Comparison of ENCODE assay signal across 1 cellular context in the genomic region with DNA sequence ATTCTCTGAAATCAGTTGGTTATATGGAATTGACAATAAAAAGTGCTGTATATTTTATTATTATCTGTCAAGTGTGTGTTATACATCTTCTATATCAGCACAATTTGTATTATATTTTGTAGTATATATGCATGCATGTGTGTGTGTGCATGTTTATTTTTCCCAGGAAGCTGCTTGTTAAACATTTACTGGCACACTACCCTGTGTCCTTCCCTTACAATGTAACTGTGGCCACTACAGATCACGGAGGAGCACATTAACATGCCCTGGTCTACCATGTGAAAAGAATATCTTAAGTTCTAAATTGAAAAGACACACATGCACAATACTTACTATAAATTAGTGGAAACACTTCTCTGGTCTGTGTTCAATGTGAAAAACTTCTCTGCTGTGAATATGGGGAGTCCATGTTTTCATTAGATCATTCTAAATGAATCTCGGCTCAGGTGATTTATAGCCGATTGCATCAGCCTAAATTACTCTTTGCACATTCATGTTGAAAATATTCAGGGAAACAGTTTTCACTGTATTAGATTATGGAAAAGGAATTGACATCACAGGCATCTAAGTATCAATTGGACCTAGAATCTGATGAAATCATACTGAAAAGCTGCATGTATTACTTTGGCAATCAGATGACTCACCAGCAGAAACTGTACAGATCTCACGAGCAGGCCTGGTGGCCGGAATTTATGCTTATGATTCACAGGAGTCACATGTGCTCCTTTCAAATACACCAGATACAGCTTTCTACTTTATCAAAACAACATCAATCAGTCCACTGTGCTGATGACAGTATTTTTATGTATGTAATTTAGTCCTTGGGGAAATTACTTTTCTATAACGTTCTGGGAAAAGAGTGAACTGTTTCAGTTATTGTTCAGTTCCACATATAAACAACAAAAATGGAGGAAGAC.
TF ChIP-seq lines count a peak whose summit lies in the region.

No MANE protein-coding gene starts in this region.

TF ChIP-seq in GM23338, 12 proteins besides CTCF, POLR2A, EP300 and RAD21 (continued from another document):
- TF ChIP-seq, protein P1, sequence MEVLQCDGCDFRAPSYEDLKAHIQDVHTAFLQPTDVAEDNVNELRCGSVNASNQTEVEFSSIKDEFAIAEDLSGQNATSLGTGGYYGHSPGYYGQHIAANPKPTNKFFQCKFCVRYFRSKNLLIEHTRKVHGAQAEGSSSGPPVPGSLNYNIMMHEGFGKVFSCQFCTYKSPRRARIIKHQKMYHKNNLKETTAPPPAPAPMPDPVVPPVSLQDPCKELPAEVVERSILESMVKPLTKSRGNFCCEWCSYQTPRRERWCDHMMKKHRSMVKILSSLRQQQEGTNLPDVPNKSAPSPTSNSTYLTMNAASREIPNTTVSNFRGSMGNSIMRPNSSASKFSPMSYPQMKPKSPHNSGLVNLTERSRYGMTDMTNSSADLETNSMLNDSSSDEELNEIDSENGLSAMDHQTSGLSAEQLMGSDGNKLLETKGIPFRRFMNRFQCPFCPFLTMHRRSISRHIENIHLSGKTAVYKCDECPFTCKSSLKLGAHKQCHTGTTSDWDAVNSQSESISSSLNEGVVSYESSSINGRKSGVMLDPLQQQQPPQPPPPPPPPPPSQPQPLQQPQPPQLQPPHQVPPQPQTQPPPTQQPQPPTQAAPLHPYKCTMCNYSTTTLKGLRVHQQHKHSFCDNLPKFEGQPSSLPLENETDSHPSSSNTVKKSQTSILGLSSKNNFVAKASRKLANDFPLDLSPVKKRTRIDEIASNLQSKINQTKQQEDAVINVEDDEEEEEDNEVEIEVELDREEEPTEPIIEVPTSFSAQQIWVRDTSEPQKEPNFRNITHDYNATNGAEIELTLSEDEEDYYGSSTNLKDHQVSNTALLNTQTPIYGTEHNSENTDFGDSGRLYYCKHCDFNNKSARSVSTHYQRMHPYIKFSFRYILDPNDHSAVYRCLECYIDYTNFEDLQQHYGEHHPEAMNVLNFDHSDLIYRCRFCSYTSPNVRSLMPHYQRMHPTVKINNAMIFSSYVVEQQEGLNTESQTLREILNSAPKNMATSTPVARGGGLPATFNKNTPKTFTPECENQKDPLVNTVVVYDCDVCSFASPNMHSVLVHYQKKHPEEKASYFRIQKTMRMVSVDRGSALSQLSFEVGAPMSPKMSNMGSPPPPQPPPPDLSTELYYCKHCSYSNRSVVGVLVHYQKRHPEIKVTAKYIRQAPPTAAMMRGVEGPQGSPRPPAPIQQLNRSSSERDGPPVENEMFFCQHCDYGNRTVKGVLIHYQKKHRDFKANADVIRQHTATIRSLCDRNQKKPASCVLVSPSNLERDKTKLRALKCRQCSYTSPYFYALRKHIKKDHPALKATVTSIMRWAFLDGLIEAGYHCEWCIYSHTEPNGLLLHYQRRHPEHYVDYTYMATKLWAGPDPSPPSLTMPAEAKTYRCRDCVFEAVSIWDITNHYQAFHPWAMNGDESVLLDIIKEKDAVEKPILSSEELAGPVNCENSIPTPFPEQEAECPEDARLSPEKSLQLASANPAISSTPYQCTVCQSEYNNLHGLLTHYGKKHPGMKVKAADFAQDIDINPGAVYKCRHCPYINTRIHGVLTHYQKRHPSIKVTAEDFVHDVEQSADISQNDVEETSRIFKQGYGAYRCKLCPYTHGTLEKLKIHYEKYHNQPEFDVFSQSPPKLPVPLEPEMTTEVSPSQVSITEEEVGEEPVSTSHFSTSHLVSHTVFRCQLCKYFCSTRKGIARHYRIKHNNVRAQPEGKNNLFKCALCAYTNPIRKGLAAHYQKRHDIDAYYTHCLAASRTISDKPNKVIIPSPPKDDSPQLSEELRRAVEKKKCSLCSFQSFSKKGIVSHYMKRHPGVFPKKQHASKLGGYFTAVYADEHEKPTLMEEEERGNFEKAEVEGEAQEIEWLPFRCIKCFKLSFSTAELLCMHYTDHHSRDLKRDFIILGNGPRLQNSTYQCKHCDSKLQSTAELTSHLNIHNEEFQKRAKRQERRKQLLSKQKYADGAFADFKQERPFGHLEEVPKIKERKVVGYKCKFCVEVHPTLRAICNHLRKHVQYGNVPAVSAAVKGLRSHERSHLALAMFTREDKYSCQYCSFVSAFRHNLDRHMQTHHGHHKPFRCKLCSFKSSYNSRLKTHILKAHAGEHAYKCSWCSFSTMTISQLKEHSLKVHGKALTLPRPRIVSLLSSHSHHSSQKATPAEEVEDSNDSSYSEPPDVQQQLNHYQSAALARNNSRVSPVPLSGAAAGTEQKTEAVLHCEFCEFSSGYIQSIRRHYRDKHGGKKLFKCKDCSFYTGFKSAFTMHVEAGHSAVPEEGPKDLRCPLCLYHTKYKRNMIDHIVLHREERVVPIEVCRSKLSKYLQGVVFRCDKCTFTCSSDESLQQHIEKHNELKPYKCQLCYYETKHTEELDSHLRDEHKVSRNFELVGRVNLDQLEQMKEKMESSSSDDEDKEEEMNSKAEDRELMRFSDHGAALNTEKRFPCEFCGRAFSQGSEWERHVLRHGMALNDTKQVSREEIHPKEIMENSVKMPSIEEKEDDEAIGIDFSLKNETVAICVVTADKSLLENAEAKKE (CRISPR knock-in tag; IDR thresholded peaks at IDR 0.05): no peak
- TF ChIP-seq, protein P2, sequence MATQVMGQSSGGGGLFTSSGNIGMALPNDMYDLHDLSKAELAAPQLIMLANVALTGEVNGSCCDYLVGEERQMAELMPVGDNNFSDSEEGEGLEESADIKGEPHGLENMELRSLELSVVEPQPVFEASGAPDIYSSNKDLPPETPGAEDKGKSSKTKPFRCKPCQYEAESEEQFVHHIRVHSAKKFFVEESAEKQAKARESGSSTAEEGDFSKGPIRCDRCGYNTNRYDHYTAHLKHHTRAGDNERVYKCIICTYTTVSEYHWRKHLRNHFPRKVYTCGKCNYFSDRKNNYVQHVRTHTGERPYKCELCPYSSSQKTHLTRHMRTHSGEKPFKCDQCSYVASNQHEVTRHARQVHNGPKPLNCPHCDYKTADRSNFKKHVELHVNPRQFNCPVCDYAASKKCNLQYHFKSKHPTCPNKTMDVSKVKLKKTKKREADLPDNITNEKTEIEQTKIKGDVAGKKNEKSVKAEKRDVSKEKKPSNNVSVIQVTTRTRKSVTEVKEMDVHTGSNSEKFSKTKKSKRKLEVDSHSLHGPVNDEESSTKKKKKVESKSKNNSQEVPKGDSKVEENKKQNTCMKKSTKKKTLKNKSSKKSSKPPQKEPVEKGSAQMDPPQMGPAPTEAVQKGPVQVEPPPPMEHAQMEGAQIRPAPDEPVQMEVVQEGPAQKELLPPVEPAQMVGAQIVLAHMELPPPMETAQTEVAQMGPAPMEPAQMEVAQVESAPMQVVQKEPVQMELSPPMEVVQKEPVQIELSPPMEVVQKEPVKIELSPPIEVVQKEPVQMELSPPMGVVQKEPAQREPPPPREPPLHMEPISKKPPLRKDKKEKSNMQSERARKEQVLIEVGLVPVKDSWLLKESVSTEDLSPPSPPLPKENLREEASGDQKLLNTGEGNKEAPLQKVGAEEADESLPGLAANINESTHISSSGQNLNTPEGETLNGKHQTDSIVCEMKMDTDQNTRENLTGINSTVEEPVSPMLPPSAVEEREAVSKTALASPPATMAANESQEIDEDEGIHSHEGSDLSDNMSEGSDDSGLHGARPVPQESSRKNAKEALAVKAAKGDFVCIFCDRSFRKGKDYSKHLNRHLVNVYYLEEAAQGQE (IDR thresholded peaks at IDR 0.05; ENCODE audit: unreplicated experiment): no peak
- TF ChIP-seq ZNF114 (CRISPR knock-in tag; IDR thresholded peaks at IDR 0.05) (no peak), STAT1 (IDR thresholded peaks at IDR 0.05; ENCODE audit: unreplicated experiment) (no peak), EZH2phosphoT487 (IDR thresholded peaks at IDR 0.05; ENCODE audit: unreplicated experiment) (no peak)
TF ChIP-seq in GM23338: peak in this region for 0.
